ENCODE assay signal across 1 cellular context in the genomic region with DNA sequence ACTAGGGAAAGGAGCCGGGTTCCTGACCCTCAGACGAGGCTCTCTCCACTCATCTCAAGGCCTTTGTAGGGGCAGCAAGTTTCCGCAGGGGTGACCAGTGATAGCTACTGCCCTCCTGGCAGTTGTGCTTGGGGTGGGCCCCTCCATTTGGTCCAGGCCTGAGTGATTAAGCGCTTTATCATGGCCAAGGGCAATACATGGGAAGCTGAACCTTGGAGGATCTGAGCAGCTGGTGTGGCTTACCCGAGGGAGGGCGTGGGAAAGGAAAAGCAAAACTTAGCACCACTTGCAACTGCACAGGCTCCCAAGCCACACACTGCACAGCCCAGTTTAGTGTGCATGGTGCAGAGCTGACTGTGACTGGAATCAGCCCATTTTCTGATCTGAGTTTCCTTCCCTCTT.
TF ChIP-seq lines count a peak whose summit lies in the region.

No MANE protein-coding gene starts in this region.

TF ChIP-seq in HepG2, 621 proteins besides CTCF, POLR2A, EP300 and RAD21:
- TF ChIP-seq, protein P1, sequence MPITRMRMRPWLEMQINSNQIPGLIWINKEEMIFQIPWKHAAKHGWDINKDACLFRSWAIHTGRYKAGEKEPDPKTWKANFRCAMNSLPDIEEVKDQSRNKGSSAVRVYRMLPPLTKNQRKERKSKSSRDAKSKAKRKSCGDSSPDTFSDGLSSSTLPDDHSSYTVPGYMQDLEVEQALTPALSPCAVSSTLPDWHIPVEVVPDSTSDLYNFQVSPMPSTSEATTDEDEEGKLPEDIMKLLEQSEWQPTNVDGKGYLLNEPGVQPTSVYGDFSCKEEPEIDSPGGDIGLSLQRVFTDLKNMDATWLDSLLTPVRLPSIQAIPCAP (CRISPR knock-in tag; IDR thresholded peaks at IDR 0.05; ENCODE audit: low read depth) = no peak
- no peak for TF ChIP-seq ZNF589 (CRISPR knock-in tag; conservative IDR thresholded peaks at IDR 0.05)
- no peak for TF ChIP-seq ZFP36L1 (CRISPR knock-in tag; IDR thresholded peaks at IDR 0.05)
- TF ChIP-seq, protein P2, sequence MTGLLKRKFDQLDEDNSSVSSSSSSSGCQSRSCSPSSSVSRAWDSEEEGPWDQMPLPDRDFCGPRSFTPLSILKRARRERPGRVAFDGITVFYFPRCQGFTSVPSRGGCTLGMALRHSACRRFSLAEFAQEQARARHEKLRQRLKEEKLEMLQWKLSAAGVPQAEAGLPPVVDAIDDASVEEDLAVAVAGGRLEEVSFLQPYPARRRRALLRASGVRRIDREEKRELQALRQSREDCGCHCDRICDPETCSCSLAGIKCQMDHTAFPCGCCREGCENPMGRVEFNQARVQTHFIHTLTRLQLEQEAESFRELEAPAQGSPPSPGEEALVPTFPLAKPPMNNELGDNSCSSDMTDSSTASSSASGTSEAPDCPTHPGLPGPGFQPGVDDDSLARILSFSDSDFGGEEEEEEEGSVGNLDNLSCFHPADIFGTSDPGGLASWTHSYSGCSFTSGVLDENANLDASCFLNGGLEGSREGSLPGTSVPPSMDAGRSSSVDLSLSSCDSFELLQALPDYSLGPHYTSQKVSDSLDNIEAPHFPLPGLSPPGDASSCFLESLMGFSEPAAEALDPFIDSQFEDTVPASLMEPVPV (CRISPR knock-in tag; IDR thresholded peaks at IDR 0.05) = no peak
- no peak for TF ChIP-seq ZFP36 (IDR thresholded peaks at IDR 0.05; ENCODE audit: borderline replicate concordance, low read depth, low read length, partially characterized antibody)
